Comparison of ENCODE assay signal across 8 cellular contexts in genomic region chr17:40287494-40288369, GRCh38. TPM values are rescaled to one million over a fixed set of nuclear protein-coding genes. Genes with fewer than 3 reads are reported as not detected.
DNase-seq lines count a peak whose midpoint lies in the region; ATAC-seq, FAIRE-seq and TF ChIP-seq lines count a peak whose summit lies in the region.

Gene CDC6, plus strand, starts transcription at chr17:40287879. Its CDS starts 1,542 bp downstream, at chr17:40289421.

- H3K36me3 ChIP-seq in kidney (ENCODE audit: control insufficient read depth in 1 of 2, insufficient read depth in 2 of 2, low read length in 2 of 2): peaks cover 0 to 2% of the 10 kb centered on the region in 2 donors

- H3K9ac ChIP-seq in kidney (ENCODE audit: low read length in 2 of 2): peak within 1 kb of the TSS in 1 of 2 donors; percentile 28

- ATAC-seq in GM19035 (IDR thresholded peaks at IDR 0.05; ENCODE audit: unreplicated experiment) (peak; percentile 96), HG03354 (IDR thresholded peaks at IDR 0.05; ENCODE audit: poor library complexity, severe bottlenecking, unreplicated experiment) (peak; percentile 95)
- ATAC-seq in activated CD4-positive, CD25-positive, alpha-beta regulatory T cell treated with anti-CD3 and anti-CD28 coated beads, Interleukin-2, amount 50 U/mL, for 24 hours: peak; percentile 87 to 91

- TF ChIP-seq CTCF in AG09319 (IDR thresholded peaks at IDR 0.05; ENCODE audit: low read depth, low read length): no peak
- no peak for TF ChIP-seq CTCF in kidney (IDR thresholded peaks at IDR 0.05; ENCODE audit: borderline replicate concordance, extremely low read depth, insufficient read depth)

- H3K4me1 ChIP-seq in kidney (ENCODE audit: control insufficient read depth in 1 of 2, insufficient read depth in 1 of 2, low read depth in 1 of 2, low read length in 2 of 2): peaks cover 10 to 13% of the 10 kb centered on the region in 2 donors

- peak; percentile 96 for FAIRE-seq in kidney (lab: Jason Lieb, UNC)

- intact Hi-C loops in kidney (cut with DNase I): loop anchor here (10.0 kb wide), 1 partner anchor 273 kb away; the partner anchor contains the start of gene CSF3

- H3K9me3 ChIP-seq in kidney (ENCODE audit: control insufficient read depth in 1 of 2, low read length in 2 of 2): no peaks in the 10 kb centered on the region

- DNase-seq in AG09319 (ENCODE audit: extremely low read depth, low read depth) (peak; percentile 96), NCI-H446 treated with DMSO at 0.1 percent for 48 hours (lab: John Stamatoyannopoulos, UW) (peak; percentile 99), cerebellar nuclear complex (lab: John Stamatoyannopoulos, UW) (peak; percentile 96), kidney (peak; percentile 99)
- peak; percentile 99 for DNase-seq in stimulated activated CD4-positive, alpha-beta T cell treated with anti-CD3 and anti-CD28 coated beads, Interleukin-15, amount 100 ng/mL, for 24 hours

- peak within 1 kb of the TSS; percentile 73 to 75 for H3K4me3 ChIP-seq in kidney (ENCODE audit: low read length in 2 of 2)

- no peak within 1 kb of the TSS for H3K27ac ChIP-seq in kidney (ENCODE audit: low read depth in 2 of 2, low read length in 2 of 2)

RNA-seq across cellular contexts. Expression of gene CDC6, which starts in this region (rescaled TPM):
- 1.7 TPM for total RNA-seq in kidney
- polyA plus RNA-seq in kidney (ENCODE audit: insufficient read depth, low read depth, low replicate concordance): 0.49 TPM
